19 cellular contexts compared by ENCODE assay signal in the genomic region with DNA sequence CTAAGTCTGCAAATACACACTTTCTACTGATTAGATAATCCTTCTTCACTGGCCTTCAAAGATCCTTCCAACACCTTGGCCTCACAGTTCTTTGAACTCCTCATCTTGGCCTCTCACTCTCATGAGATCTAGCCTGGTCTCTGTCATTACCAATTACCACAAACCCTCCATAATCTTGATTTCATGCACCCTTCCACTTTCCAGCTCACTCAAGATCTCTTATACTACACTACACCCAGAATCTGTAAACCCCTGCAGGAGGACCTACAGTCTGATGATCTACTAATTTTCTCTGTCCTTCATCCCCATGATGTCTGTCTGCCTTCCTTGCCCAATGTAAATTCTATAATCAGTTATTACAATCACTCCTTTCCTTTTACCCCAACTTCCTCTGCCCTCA.
DNase-seq lines count a peak whose midpoint lies in the region; ATAC-seq and TF ChIP-seq lines count a peak whose summit lies in the region.
"Had no signal": no experiment of that assay in that cellular context is flagged by ENCODE, and none has a peak within 500 bp of the region (broad histone marks: within the 10 kb centered on the region; RNA-seq: fewer than 3 reads in every experiment).

No MANE protein-coding gene starts in this region.

- no peak for DNase-seq in activated CD8-positive, alpha-beta T cell treated with anti-CD3 and anti-CD28 coated beads for 36 hours
- DNase-seq in activated CD8-positive, alpha-beta T cell treated with anti-CD3 and anti-CD28 coated beads, Interleukin-2, amount 10 ng/mL, durations not matched to agents 7 days and 5 days, result no peak
- no peak for DNase-seq in CD4-positive, CD25-positive, alpha-beta regulatory T cell
- DNase-seq in islet precursor cell, result peak; percentile 19
- DNase-seq in stimulated activated naive CD8-positive, alpha-beta T cell treated with anti-CD3 and anti-CD28 coated beads, Interleukin-15, Interleukin-2, amounts not matched to agents 100 U/mL and 50 U/mL, for 24 hours, result no peak
- no peak for DNase-seq in T-helper 9 cell
- DNase-seq: DMS53, GF-D8, MG63, NCI-H1417 treated with DMSO at 0.1 percent for 48 hours, NCI-H187, NCI-H446 treated with DMSO at 0.1 percent for 48 hours, NCI-H526 treated with DMSO at 0.1 percent for 48 hours, OCI-M1 had no signal

- peak overlapping the region; percentile 55 for H3K27ac ChIP-seq in CD4-positive, CD25-positive, alpha-beta regulatory T cell (ENCODE audit: insufficient read depth, low read length, poor library complexity, severe bottlenecking)
- H3K27ac ChIP-seq: SJSA1 had no signal

- POLR2A ChIA-PET in activated CD8-positive, alpha-beta T cell treated with anti-CD3 and anti-CD28 coated beads for 36 hours (lab: Charles Lee), result interaction anchor here (0.7 to 1.3 kb wide), 3 partner anchors 9 to 63 kb away, joined by 3 to 5 read pairs (median 3); no protein-coding TSS in a partner anchor
- POLR2A ChIA-PET in activated CD8-positive, alpha-beta T cell treated with anti-CD3 and anti-CD28 coated beads, Interleukin-2, amount 10 ng/mL, durations not matched to agents 7 days and 5 days (lab: Charles Lee), result interaction anchor here (1.7 kb wide), 1 partner anchor 9 kb away, joined by 9 read pairs; no protein-coding TSS in a partner anchor

- H3K9me3 Mint-ChIP-seq in activated CD8-positive, alpha-beta T cell treated with anti-CD3 and anti-CD28 coated beads for 36 hours, result no peaks in the 10 kb centered on the region
- no peaks in the 10 kb centered on the region for H3K9me3 Mint-ChIP-seq in activated CD8-positive, alpha-beta T cell treated with anti-CD3 and anti-CD28 coated beads, Interleukin-2, amount 10 ng/mL, durations not matched to agents 7 days and 5 days (ENCODE audit: insufficient read depth)
- H3K9me3 Mint-ChIP-seq in CD4-positive, CD25-positive, alpha-beta regulatory T cell, result peaks cover 0 to 6% (median 0%) of the 10 kb centered on the region in 7 donors
- H3K9me3 Mint-ChIP-seq: CD14-positive monocyte had no signal

- no peak for TF ChIP-seq CTCF in activated CD8-positive, alpha-beta T cell treated with anti-CD3 and anti-CD28 coated beads for 36 hours (IDR thresholded peaks at IDR 0.05)

- H3K9me3 ChIP-seq in CD4-positive, CD25-positive, alpha-beta regulatory T cell (ENCODE audit: control insufficient read depth in 2 of 2, low read length in 2 of 2), result no peaks in the 10 kb centered on the region
- H3K9me3 ChIP-seq: MG63, SJSA1 had no signal

- no peak overlapping the region for H3K27ac Mint-ChIP-seq in activated CD8-positive, alpha-beta T cell treated with anti-CD3 and anti-CD28 coated beads for 36 hours
- no peak overlapping the region for H3K27ac Mint-ChIP-seq in activated CD8-positive, alpha-beta T cell treated with anti-CD3 and anti-CD28 coated beads, Interleukin-2, amount 10 ng/mL, durations not matched to agents 7 days and 5 days
- H3K27ac Mint-ChIP-seq in CD4-positive, CD25-positive, alpha-beta regulatory T cell, result no peak overlapping the region
- H3K27ac Mint-ChIP-seq: B cell, CD14-positive monocyte had no signal

- H3K4me1 Mint-ChIP-seq in activated CD8-positive, alpha-beta T cell treated with anti-CD3 and anti-CD28 coated beads for 36 hours (ENCODE audit: low read depth), result peaks cover 24% of the 10 kb centered on the region
- peaks cover 16% of the 10 kb centered on the region for H3K4me1 Mint-ChIP-seq in activated CD8-positive, alpha-beta T cell treated with anti-CD3 and anti-CD28 coated beads, Interleukin-2, amount 10 ng/mL, durations not matched to agents 7 days and 5 days (ENCODE audit: low read depth)
- H3K4me1 Mint-ChIP-seq in CD4-positive, CD25-positive, alpha-beta regulatory T cell, result peaks cover 26 to 34% (median 31%) of the 10 kb centered on the region in 4 donors
- H3K4me1 Mint-ChIP-seq: CD14-positive monocyte had no signal

- no peaks in the 10 kb centered on the region for H3K27me3 ChIP-seq in CD4-positive, CD25-positive, alpha-beta regulatory T cell (ENCODE audit: control insufficient read depth, insufficient read depth, low read length)
- H3K27me3 ChIP-seq: MG63, SJSA1 had no signal

- peak; percentile 50 for ATAC-seq in activated CD8-positive, alpha-beta T cell treated with anti-CD3 and anti-CD28 coated beads for 36 hours
- no peak for ATAC-seq in activated CD8-positive, alpha-beta T cell treated with anti-CD3 and anti-CD28 coated beads, Interleukin-2, amount 10 ng/mL, durations not matched to agents 7 days and 5 days
- peak in 1 of 2 donors; percentile 22 for ATAC-seq in CD4-positive, CD25-positive, alpha-beta regulatory T cell (ENCODE audit: low read depth in 2 of 2)
- peak; percentile 57 for ATAC-seq in stimulated activated naive CD8-positive, alpha-beta T cell treated with anti-CD3 and anti-CD28 coated beads, Interleukin-15, Interleukin-2, amounts not matched to agents 100 U/mL and 50 U/mL, for 24 hours
- no peak for ATAC-seq in HG02870 (IDR thresholded peaks at IDR 0.05; ENCODE audit: unreplicated experiment)
- ATAC-seq: Right ventricle myocardium inferior had no signal

- peaks cover 24% of the 10 kb centered on the region for H3K36me3 Mint-ChIP-seq in activated CD8-positive, alpha-beta T cell treated with anti-CD3 and anti-CD28 coated beads for 36 hours (ENCODE audit: low read depth)
- H3K36me3 Mint-ChIP-seq in activated CD8-positive, alpha-beta T cell treated with anti-CD3 and anti-CD28 coated beads, Interleukin-2, amount 10 ng/mL, durations not matched to agents 7 days and 5 days (ENCODE audit: low read depth), result peaks cover 24% of the 10 kb centered on the region
- H3K36me3 Mint-ChIP-seq in CD4-positive, CD25-positive, alpha-beta regulatory T cell, result peaks cover 28% of the 10 kb centered on the region
- H3K36me3 Mint-ChIP-seq: CD14-positive monocyte had no signal

- H3K4me1 ChIP-seq in CD4-positive, CD25-positive, alpha-beta regulatory T cell (ENCODE audit: control insufficient read depth, insufficient read depth, low read length, poor library complexity, severe bottlenecking), result peaks cover 85% of the 10 kb centered on the region
- H3K4me1 ChIP-seq: SJSA1 had no signal

- H3K27me3 Mint-ChIP-seq in activated CD8-positive, alpha-beta T cell treated with anti-CD3 and anti-CD28 coated beads for 36 hours, result no peaks in the 10 kb centered on the region
- H3K27me3 Mint-ChIP-seq in activated CD8-positive, alpha-beta T cell treated with anti-CD3 and anti-CD28 coated beads, Interleukin-2, amount 10 ng/mL, durations not matched to agents 7 days and 5 days (ENCODE audit: low read depth), result no peaks in the 10 kb centered on the region
- H3K27me3 Mint-ChIP-seq in CD4-positive, CD25-positive, alpha-beta regulatory T cell, result no peaks in the 10 kb centered on the region
- H3K27me3 Mint-ChIP-seq: B cell had no signal

- intact Hi-C loops in activated CD8-positive, alpha-beta T cell treated with anti-CD3 and anti-CD28 coated beads for 36 hours (cut with micrococcal nuclease), result no loop called here

- peaks cover 42% of the 10 kb centered on the region for H3K36me3 ChIP-seq in CD4-positive, CD25-positive, alpha-beta regulatory T cell (ENCODE audit: control insufficient read depth, insufficient read depth, low read length)

- H3K4me3 ChIP-seq in CD4-positive, CD25-positive, alpha-beta regulatory T cell (ENCODE audit: low read depth, low read length), result peak overlapping the region; percentile 64
- H3K4me3 ChIP-seq: MG63, SJSA1 had no signal

- H3K4me3 Mint-ChIP-seq in activated CD8-positive, alpha-beta T cell treated with anti-CD3 and anti-CD28 coated beads for 36 hours, result no peak overlapping the region
- no peak overlapping the region for H3K4me3 Mint-ChIP-seq in activated CD8-positive, alpha-beta T cell treated with anti-CD3 and anti-CD28 coated beads, Interleukin-2, amount 10 ng/mL, durations not matched to agents 7 days and 5 days
- no peak overlapping the region for H3K4me3 Mint-ChIP-seq in CD4-positive, CD25-positive, alpha-beta regulatory T cell
- H3K4me3 Mint-ChIP-seq: B cell, CD14-positive monocyte had no signal

- CTCF ChIA-PET in activated CD8-positive, alpha-beta T cell treated with anti-CD3 and anti-CD28 coated beads for 36 hours (lab: Charles Lee), result interaction anchor here (1.3 to 1.9 kb wide), 2 partner anchors 9 to 16 kb away, joined by 4 to 5 read pairs; no protein-coding TSS in a partner anchor
- CTCF ChIA-PET in activated CD8-positive, alpha-beta T cell treated with anti-CD3 and anti-CD28 coated beads, Interleukin-2, amount 10 ng/mL, durations not matched to agents 7 days and 5 days (lab: Charles Lee), result interaction anchor here (0.9 to 2.0 kb wide), 5 partner anchors 12 to 179 kb away, joined by 3 to 7 read pairs (median 3); no protein-coding TSS in a partner anchor

Comparison
In these comparisons a context has a peak if more than half of its experiments do, and no peak if none do; other contexts are left out.
1. ATAC-seq: peak in activated CD8-positive, alpha-beta T cell treated with anti-CD3 and anti-CD28 coated beads for 36 hours (single experiment) and stimulated activated naive CD8-positive, alpha-beta T cell treated with anti-CD3 and anti-CD28 coated beads, Interleukin-15, Interleukin-2, amounts not matched to agents 100 U/mL and 50 U/mL, for 24 hours (single experiment); none in activated CD8-positive, alpha-beta T cell treated with anti-CD3 and anti-CD28 coated beads, Interleukin-2, amount 10 ng/mL, durations not matched to agents 7 days and 5 days (single experiment) and HG02870 (single experiment).